Comparison of ENCODE assay signal across 8 cellular contexts in the genomic region with DNA sequence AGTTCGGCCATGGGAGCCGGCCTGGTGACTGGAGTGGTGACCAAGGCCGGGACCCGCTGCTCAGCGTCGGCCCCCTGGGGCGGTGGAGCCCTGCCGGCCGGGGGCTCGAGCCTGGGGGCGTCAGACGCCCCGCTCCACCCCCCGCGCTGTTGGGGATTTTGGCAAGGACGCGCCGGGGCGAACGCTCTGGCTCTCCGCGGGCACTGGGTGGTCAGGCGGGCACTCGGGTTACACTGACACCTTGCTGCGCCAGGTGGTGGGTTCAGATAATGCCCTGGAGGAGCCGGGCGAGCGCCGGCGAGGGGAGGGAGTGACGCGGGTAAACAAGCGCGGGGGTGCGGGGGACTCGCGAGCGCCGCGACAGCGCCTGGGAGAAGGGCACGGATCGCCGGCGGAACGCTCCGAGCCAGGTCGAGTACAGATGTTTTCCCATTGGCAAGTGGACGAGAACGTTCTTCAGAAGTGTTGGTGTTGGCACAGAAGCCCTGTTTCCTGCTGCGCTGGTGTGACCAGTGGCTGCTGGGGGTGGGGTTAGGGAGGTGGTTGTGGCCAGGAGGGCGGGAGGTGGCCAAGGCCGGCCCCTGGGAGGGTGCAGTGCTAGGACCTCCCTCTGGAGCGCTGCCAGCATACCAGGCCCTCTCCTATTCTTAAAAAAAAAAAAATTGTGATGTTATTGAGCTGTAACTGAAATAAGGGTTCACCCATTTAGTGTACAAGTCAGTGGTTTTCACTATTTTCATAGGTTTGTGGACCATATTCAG. TPM values are rescaled to one million over a fixed set of nuclear protein-coding genes. Genes with fewer than 3 reads are reported as not detected.
A peak's percentile ranks its signal among the peaks of the same experiment; 100 is the strongest.
DNase-seq lines count a peak whose midpoint lies in the region; ATAC-seq and TF ChIP-seq lines count a peak whose summit lies in the region.

No MANE protein-coding gene starts in this region.

- no peak overlapping the region for H2AFZ ChIP-seq in neural cell (ENCODE audit: low read depth, low read length)

- H3K36me3 ChIP-seq in neural cell (ENCODE audit: insufficient read depth, low read length) = no peaks in the 10 kb centered on the region

- TF ChIP-seq CTCF in RWPE1 (conservative IDR thresholded peaks at IDR 0.05; ENCODE audit: low read depth) (no peak), fibroblast of villous mesenchyme (IDR thresholded peaks at IDR 0.05; ENCODE audit: insufficient read depth, low read depth, low read length) (no peak), neural cell (IDR thresholded peaks at IDR 0.05; ENCODE audit: poor library complexity, severe bottlenecking) (peak; percentile 22)

- TF ChIP-seq RAD21 in Ishikawa (IDR thresholded peaks at IDR 0.05; ENCODE audit: low read depth) = peak; percentile 1; the same call in 1 of the 2 replicates
- no peak for TF ChIP-seq RAD21 in neural cell (conservative IDR thresholded peaks at IDR 0.05)

- peak overlapping the region; percentile 91 for H3K4me3 ChIP-seq in fibroblast of villous mesenchyme (ENCODE audit: low read depth, low read length)
- H3K4me3 ChIP-seq in neural cell (ENCODE audit: low read length) = peak overlapping the region; percentile 99

- POLR2A ChIA-PET in RWPE1 (lab: Yijun Ruan, JAX; ENCODE audit: low non-redundant PET) = interaction anchor here (0.7 to 0.8 kb wide), 3 partner anchors 9 to 25 kb away, joined by 3 to 4 read pairs (median 4); no protein-coding TSS in a partner anchor

- H3K4me3 Mint-ChIP-seq in stimulated activated naive CD8-positive, alpha-beta T cell treated with anti-CD3 and anti-CD28 coated beads, Interleukin-15, amount 100 ng/mL, for 72 hours = peak overlapping the region; percentile 88 to 94

- ATAC-seq in GM21529 (IDR thresholded peaks at IDR 0.05; ENCODE audit: unreplicated experiment) = peak; percentile 49
- peak; percentile 72 for ATAC-seq in stimulated activated naive CD8-positive, alpha-beta T cell treated with anti-CD3 and anti-CD28 coated beads, Interleukin-15, amount 100 ng/mL, for 72 hours

- H3K9me3 Mint-ChIP-seq in stimulated activated naive CD8-positive, alpha-beta T cell treated with anti-CD3 and anti-CD28 coated beads, Interleukin-15, amount 100 ng/mL, for 72 hours = no peaks in the 10 kb centered on the region

- no peaks in the 10 kb centered on the region for H3K27me3 Mint-ChIP-seq in stimulated activated naive CD8-positive, alpha-beta T cell treated with anti-CD3 and anti-CD28 coated beads, Interleukin-15, amount 100 ng/mL, for 72 hours

- peak overlapping the region; percentile 92 for H3K9ac ChIP-seq in neural cell (ENCODE audit: low read length)

- peak overlapping the region; percentile 94 to 97 for H3K27ac Mint-ChIP-seq in stimulated activated naive CD8-positive, alpha-beta T cell treated with anti-CD3 and anti-CD28 coated beads, Interleukin-15, amount 100 ng/mL, for 72 hours

- H4K20me1 ChIP-seq in neural cell (ENCODE audit: insufficient read depth) = no peaks in the 10 kb centered on the region

- no peaks in the 10 kb centered on the region for H3K9me3 ChIP-seq in neural cell (ENCODE audit: low read length)

- TF ChIP-seq EP300 in Ishikawa (IDR thresholded peaks at IDR 0.05; ENCODE audit: borderline replicate concordance) (peak; percentile 36; the same call in 1 of the 2 replicates), neural cell (conservative IDR thresholded peaks at IDR 0.05; ENCODE audit: poor library complexity, severe bottlenecking) (no peak)

- peak overlapping the region; percentile 75 for H3K4me2 ChIP-seq in neural cell (ENCODE audit: low read length)

- peaks cover 88% of the 10 kb centered on the region for H3K4me1 Mint-ChIP-seq in stimulated activated naive CD8-positive, alpha-beta T cell treated with anti-CD3 and anti-CD28 coated beads, Interleukin-15, amount 100 ng/mL, for 72 hours

- peaks cover 4% of the 10 kb centered on the region for H3K27me3 ChIP-seq in neural cell (ENCODE audit: insufficient read depth, low read depth, low read length)

- H3F3A ChIP-seq in neural cell (ENCODE audit: insufficient read depth, low read length, poor library complexity, severe bottlenecking) = no peaks in the 10 kb centered on the region

- H3K27ac ChIP-seq in RWPE1 (peak overlapping the region; percentile 95), neural cell (ENCODE audit: low read length) (peak overlapping the region; percentile 80)

- CTCF ChIA-PET in RWPE1 (lab: Yijun Ruan, JAX) = interaction anchor here (0.6 to 0.7 kb wide), 3 partner anchors 58 to 549 kb away, joined by 3 to 6 read pairs (median 4); no protein-coding TSS in a partner anchor

- H3K9me2 ChIP-seq in neural cell (ENCODE audit: insufficient read depth, low read length) = no peaks in the 10 kb centered on the region

- peak; percentile 86 for DNase-seq in DMS53 treated with DMSO at 0.1 percent for 48 hours (lab: John Stamatoyannopoulos, UW; ENCODE audit: unreplicated experiment)
- peak; percentile 97 for DNase-seq in RWPE1 (ENCODE audit: low spot score)
- DNase-seq in activated gamma-delta T cell (lab: John Stamatoyannopoulos, UW) = peak; percentile 73
- peak; percentile 93 for DNase-seq in fibroblast of villous mesenchyme (ENCODE audit: low read depth)
- DNase-seq in stimulated activated naive CD8-positive, alpha-beta T cell treated with anti-CD3 and anti-CD28 coated beads, Interleukin-15, amount 100 ng/mL, for 72 hours = peak; percentile 79 to 84

- H3K79me2 ChIP-seq in neural cell (replicated peaks; ENCODE audit: insufficient read depth, low read length) = peaks cover 12% of the 10 kb centered on the region

TF ChIP-seq in Ishikawa, 13 proteins besides CTCF, POLR2A, EP300 and RAD21 (continues in another document):
- TF ChIP-seq EGR1 (IDR thresholded peaks at IDR 0.05) = 0 out of 2 replicates have a peak, but pooled peaks have one; percentile 12
- no peak; the same call in none of the 2 replicates for TF ChIP-seq USF1 (IDR thresholded peaks at IDR 0.05)
- TF ChIP-seq TCF12 (IDR thresholded peaks at IDR 0.05; ENCODE audit: low read depth) = peak; percentile 68
- TF ChIP-seq CREB1 (IDR thresholded peaks at IDR 0.05; ENCODE audit: low read depth) = peak; percentile 46; the same call in 1 of the 2 replicates
- TF ChIP-seq TEAD4 (IDR thresholded peaks at IDR 0.05) = peak; percentile 3; the same call in 1 of the 2 replicates
- TF ChIP-seq YY1 (IDR thresholded peaks at IDR 0.05; ENCODE audit: low read depth) = peak; percentile 53; the same call in 1 of the 2 replicates
- no peak for TF ChIP-seq ZBTB7A (IDR thresholded peaks at IDR 0.05; ENCODE audit: low read depth)
- TF ChIP-seq, protein P1, sequence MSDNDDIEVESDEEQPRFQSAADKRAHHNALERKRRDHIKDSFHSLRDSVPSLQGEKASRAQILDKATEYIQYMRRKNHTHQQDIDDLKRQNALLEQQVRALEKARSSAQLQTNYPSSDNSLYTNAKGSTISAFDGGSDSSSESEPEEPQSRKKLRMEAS (IDR thresholded peaks at IDR 0.05) = peak; percentile 72
- peak; percentile 67; the same call in 1 of the 2 replicates for TF ChIP-seq TAF1 (IDR thresholded peaks at IDR 0.05; ENCODE audit: low read depth)
- TF ChIP-seq CEBPB (IDR thresholded peaks at IDR 0.05) = 0 out of 2 replicates have a peak, but pooled peaks have one; percentile 7
- TF ChIP-seq NFIC (IDR thresholded peaks at IDR 0.05) = peak; percentile 87

TF ChIP-seq in neural cell, 6 proteins besides CTCF, POLR2A, EP300 and RAD21:
- peak; percentile 63 for TF ChIP-seq POLR2AphosphoS5 (IDR thresholded peaks at IDR 0.05)
- TF ChIP-seq, protein P2, sequence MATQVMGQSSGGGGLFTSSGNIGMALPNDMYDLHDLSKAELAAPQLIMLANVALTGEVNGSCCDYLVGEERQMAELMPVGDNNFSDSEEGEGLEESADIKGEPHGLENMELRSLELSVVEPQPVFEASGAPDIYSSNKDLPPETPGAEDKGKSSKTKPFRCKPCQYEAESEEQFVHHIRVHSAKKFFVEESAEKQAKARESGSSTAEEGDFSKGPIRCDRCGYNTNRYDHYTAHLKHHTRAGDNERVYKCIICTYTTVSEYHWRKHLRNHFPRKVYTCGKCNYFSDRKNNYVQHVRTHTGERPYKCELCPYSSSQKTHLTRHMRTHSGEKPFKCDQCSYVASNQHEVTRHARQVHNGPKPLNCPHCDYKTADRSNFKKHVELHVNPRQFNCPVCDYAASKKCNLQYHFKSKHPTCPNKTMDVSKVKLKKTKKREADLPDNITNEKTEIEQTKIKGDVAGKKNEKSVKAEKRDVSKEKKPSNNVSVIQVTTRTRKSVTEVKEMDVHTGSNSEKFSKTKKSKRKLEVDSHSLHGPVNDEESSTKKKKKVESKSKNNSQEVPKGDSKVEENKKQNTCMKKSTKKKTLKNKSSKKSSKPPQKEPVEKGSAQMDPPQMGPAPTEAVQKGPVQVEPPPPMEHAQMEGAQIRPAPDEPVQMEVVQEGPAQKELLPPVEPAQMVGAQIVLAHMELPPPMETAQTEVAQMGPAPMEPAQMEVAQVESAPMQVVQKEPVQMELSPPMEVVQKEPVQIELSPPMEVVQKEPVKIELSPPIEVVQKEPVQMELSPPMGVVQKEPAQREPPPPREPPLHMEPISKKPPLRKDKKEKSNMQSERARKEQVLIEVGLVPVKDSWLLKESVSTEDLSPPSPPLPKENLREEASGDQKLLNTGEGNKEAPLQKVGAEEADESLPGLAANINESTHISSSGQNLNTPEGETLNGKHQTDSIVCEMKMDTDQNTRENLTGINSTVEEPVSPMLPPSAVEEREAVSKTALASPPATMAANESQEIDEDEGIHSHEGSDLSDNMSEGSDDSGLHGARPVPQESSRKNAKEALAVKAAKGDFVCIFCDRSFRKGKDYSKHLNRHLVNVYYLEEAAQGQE (IDR thresholded peaks at IDR 0.05; ENCODE audit: borderline replicate concordance) = no peak

RNA-seq across cellular contexts. Expression of gene SQSTM1, which starts 0.8 kb away (rescaled TPM):
- 752 and 892 TPM in 2 replicates for total RNA-seq in fibroblast of villous mesenchyme
- 64.5 and 77.6 TPM in 2 replicates for polyA plus RNA-seq in neural cell
- 66.7 and 79.6 TPM in 2 replicates for polyA minus RNA-seq in neural cell

RNA-seq across cellular contexts. Expression of gene MGAT4B, which starts 14.8 kb away (rescaled TPM):
- total RNA-seq in fibroblast of villous mesenchyme = 83.8 and 102 TPM in 2 replicates
- polyA plus RNA-seq in neural cell = 70.6 and 83.7 TPM in 2 replicates
- polyA minus RNA-seq in neural cell = 46.0 and 56.5 TPM in 2 replicates

RNA-seq across cellular contexts. Expression of gene LTC4S, which starts 27.7 kb away (rescaled TPM):
- total RNA-seq in fibroblast of villous mesenchyme = 0.43 TPM in 1 of 2 replicates, not detected in the other
- polyA plus RNA-seq in neural cell = 5.9 TPM in 1 of 2 replicates, not detected in the other
- not detected in 2 replicates for polyA minus RNA-seq in neural cell

RNA-seq across cellular contexts. Expression of gene MRNIP, which starts 37.1 kb away (rescaled TPM):
- total RNA-seq in fibroblast of villous mesenchyme = 9.0 and 13.0 TPM in 2 replicates
- 121 and 155 TPM in 2 replicates for polyA plus RNA-seq in neural cell
- 56.0 and 59.3 TPM in 2 replicates for polyA minus RNA-seq in neural cell

Comparison
In these comparisons a context has a peak if more than half of its experiments do, and no peak if none do; other contexts are left out.
1. Peak in every context shown above with its lines: DNase-seq, ATAC-seq, H3K4me3 ChIP-seq and H3K27ac ChIP-seq.